In genomic region chr7:154690411-154690810, GRCh38 we compare ENCODE assay signal across 8 cellular contexts.
"Had no signal": no experiment of that assay in that cellular context is flagged by ENCODE, and none has a peak within 500 bp of the region (broad histone marks: within the 10 kb centered on the region; RNA-seq: fewer than 3 reads in every experiment).

No MANE protein-coding gene starts in this region.

- H3K4me2 ChIP-seq: KMS-11 had no signal

- H3K27me3 Mint-ChIP-seq: IgD-negative memory B cell had no signal

- H3K9ac ChIP-seq: KMS-11 had no signal

- H3K4me1 Mint-ChIP-seq: IgD-negative memory B cell had no signal

- ATAC-seq: HepG2 had no signal

- DNase-seq: IMR-90, KBM-7, KG1 had no signal

- FAIRE-seq: HepG2, HTR-8/SVneo had no signal

- H3K36me3 Mint-ChIP-seq: IgD-negative memory B cell had no signal

- H3K27ac ChIP-seq: HL-60, KMS-11 had no signal

- H3K27ac Mint-ChIP-seq: IgD-negative memory B cell had no signal
